1 cellular context compared by ENCODE assay signal in genomic region chr2:100876231-100876860, GRCh38.
TF ChIP-seq lines count a peak whose summit lies in the region.

No MANE protein-coding gene starts in this region.

TF ChIP-seq in H1, 55 proteins besides CTCF, POLR2A, EP300 and RAD21 (continued from another document):
- TF ChIP-seq KDM5A (IDR thresholded peaks at IDR 0.05; ENCODE audit: low read length) (no peak), FOSL1 (IDR thresholded peaks at IDR 0.05; ENCODE audit: insufficient read depth, low read depth, low read length) (no peak), SP1 (IDR thresholded peaks at IDR 0.05; ENCODE audit: low read depth, low read length) (no peak), TCF12 (IDR thresholded peaks at IDR 0.05; ENCODE audit: low read depth, low read length) (no peak), TAF1 (IDR thresholded peaks at IDR 0.05; ENCODE audit: low read depth, low read length) (no peak), KDM4A (IDR thresholded peaks at IDR 0.05; ENCODE audit: low read depth, low read length, severe bottlenecking) (no peak), GTF2F1 (IDR thresholded peaks at IDR 0.05; ENCODE audit: borderline replicate concordance, low read depth, low read length) (no peak)
